ENCODE assay signal across 14 cellular contexts in the genomic region with DNA sequence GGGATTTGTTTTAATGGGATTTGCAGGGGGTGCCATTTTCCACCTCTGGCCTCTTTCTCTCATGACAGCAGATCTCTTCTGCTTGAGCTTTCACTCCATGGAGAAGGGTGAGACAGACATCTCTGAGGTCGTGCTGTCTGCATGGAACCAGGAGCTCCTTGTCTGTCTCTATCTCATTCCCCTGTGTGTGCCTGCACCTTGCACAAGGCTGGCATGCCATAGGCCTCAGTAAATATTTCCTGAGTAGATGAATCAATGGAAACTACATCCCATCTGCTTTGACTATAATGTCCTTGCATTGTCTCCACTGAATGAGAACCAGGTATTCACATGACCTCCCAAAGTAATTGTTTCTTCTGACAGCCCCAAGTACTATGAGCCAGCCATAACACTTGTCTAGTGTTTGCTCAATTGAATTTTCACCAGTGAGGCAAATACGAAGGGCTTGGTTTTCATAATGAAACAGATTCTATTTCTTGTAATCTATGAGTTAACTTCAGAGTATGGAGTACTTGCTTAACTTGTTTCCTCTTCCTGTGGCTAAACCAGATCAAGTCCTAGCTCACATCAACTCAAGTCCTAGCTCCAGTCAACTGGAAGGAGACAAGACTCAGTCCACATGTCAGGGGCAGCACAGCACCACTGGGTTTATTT. TPM values are rescaled to one million over a fixed set of nuclear protein-coding genes. Genes with fewer than 3 reads are reported as not detected.
DNase-seq lines count a peak whose midpoint lies in the region; ATAC-seq, FAIRE-seq and TF ChIP-seq lines count a peak whose summit lies in the region.
"Had no signal": no experiment of that assay in that cellular context is flagged by ENCODE, and none has a peak within 500 bp of the region (broad histone marks: within the 10 kb centered on the region; RNA-seq: fewer than 3 reads in every experiment).

No MANE protein-coding gene starts in this region.

- peak; percentile 80 to 97 for ATAC-seq in activated naive CD4-positive, alpha-beta T cell treated with anti-CD3 and anti-CD28 coated beads, Interleukin-2, amount 50 U/mL, for 72 hours
- ATAC-seq in stimulated activated naive CD8-positive, alpha-beta T cell treated with anti-CD3 and anti-CD28 coated beads, Interleukin-15, amount 100 ng/mL, for 72 hours, result peak; percentile 94
- ATAC-seq in GM21381 (IDR thresholded peaks at IDR 0.05; ENCODE audit: unreplicated experiment), result no peak
- ATAC-seq in GM19035 (IDR thresholded peaks at IDR 0.05; ENCODE audit: unreplicated experiment), result no peak
- ATAC-seq: GM23338 had no signal

- peak in 1 of 2 donors; percentile 2 for DNase-seq in activated naive CD4-positive, alpha-beta T cell treated with anti-CD3 and anti-CD28 coated beads, Interleukin-2, amount 50 U/mL, for 72 hours (ENCODE audit: low spot score in 2 of 2)
- DNase-seq in activated naive CD4-positive, alpha-beta T cell treated with anti-CD3 and anti-CD28 coated beads, Interleukin-2, amount 50 U/mL, for 16 hours, result no peak
- DNase-seq in NCI-H226 (peak; percentile 38), bronchial epithelial cell (ENCODE audit: low read depth) (no peak)
- no peak for DNase-seq in stimulated activated naive CD8-positive, alpha-beta T cell treated with anti-CD3 and anti-CD28 coated beads, Interleukin-15, amount 100 ng/mL, for 72 hours
- no peak for DNase-seq in activated effector memory CD4-positive, alpha-beta T cell treated with anti-CD3 and anti-CD28 coated beads, Interleukin-2, amount 50 U/mL, for 16 hours
- DNase-seq: activated naive CD4-positive, alpha-beta T cell treated with anti-CD3 and anti-CD28 coated beads for 36 hours; CD4-positive, alpha-beta memory T cell had no signal

- peaks cover 0 to 23% of the 10 kb centered on the region in 2 donors for H3K9me3 Mint-ChIP-seq in activated naive CD4-positive, alpha-beta T cell treated with anti-CD3 and anti-CD28 coated beads, Interleukin-2, amount 50 U/mL, for 72 hours
- H3K9me3 Mint-ChIP-seq in stimulated activated naive CD8-positive, alpha-beta T cell treated with anti-CD3 and anti-CD28 coated beads, Interleukin-15, amount 100 ng/mL, for 72 hours, result peaks cover 1 to 10% of the 10 kb centered on the region in 2 donors
- H3K9me3 Mint-ChIP-seq: activated naive CD4-positive, alpha-beta T cell treated with anti-CD3 and anti-CD28 coated beads for 36 hours had no signal

- FAIRE-seq in bronchial epithelial cell (lab: Jason Lieb, UNC), result peak; percentile 13
- FAIRE-seq: endothelial cell of umbilical vein, GM18507 had no signal

- H3K36me3 ChIP-seq in bronchial epithelial cell (ENCODE audit: control insufficient read depth, insufficient read depth, low read length), result no peaks in the 10 kb centered on the region

- peak overlapping the region in 1 of 2 donors; percentile 50 for H3K27ac Mint-ChIP-seq in activated naive CD4-positive, alpha-beta T cell treated with anti-CD3 and anti-CD28 coated beads, Interleukin-2, amount 50 U/mL, for 72 hours
- H3K27ac Mint-ChIP-seq in stimulated activated naive CD8-positive, alpha-beta T cell treated with anti-CD3 and anti-CD28 coated beads, Interleukin-15, amount 100 ng/mL, for 72 hours, result no peak overlapping the region
- H3K27ac Mint-ChIP-seq: activated naive CD4-positive, alpha-beta T cell treated with anti-CD3 and anti-CD28 coated beads for 36 hours; CD4-positive, alpha-beta memory T cell; GM23338 had no signal

- H3K4me1 Mint-ChIP-seq in stimulated activated naive CD8-positive, alpha-beta T cell treated with anti-CD3 and anti-CD28 coated beads, Interleukin-15, amount 100 ng/mL, for 72 hours, result peaks cover 10% of the 10 kb centered on the region
- H3K4me1 Mint-ChIP-seq: CD4-positive, alpha-beta memory T cell had no signal

- H3K27me3 Mint-ChIP-seq in stimulated activated naive CD8-positive, alpha-beta T cell treated with anti-CD3 and anti-CD28 coated beads, Interleukin-15, amount 100 ng/mL, for 72 hours, result peaks cover 30% of the 10 kb centered on the region

- H3K4me3 ChIP-seq in bronchial epithelial cell (ENCODE audit: low read depth, low read length), result no peak overlapping the region
- H3K4me3 ChIP-seq: GM23338 had no signal

- no peaks in the 10 kb centered on the region for H3K27me3 ChIP-seq in bronchial epithelial cell (ENCODE audit: control insufficient read depth, insufficient read depth, low read length)

- TF ChIP-seq CTCF in bronchial epithelial cell (IDR thresholded peaks at IDR 0.05; ENCODE audit: insufficient read depth, low read length, severe bottlenecking), result no peak

- peaks cover 3 to 12% of the 10 kb centered on the region in 2 donors for H3K36me3 Mint-ChIP-seq in activated naive CD4-positive, alpha-beta T cell treated with anti-CD3 and anti-CD28 coated beads, Interleukin-2, amount 50 U/mL, for 72 hours
- H3K36me3 Mint-ChIP-seq: CD4-positive, alpha-beta memory T cell had no signal

- H3K4me3 Mint-ChIP-seq in stimulated activated naive CD8-positive, alpha-beta T cell treated with anti-CD3 and anti-CD28 coated beads, Interleukin-15, amount 100 ng/mL, for 72 hours, result peak overlapping the region in 1 of 2 donors; percentile 39
- H3K4me3 Mint-ChIP-seq: activated naive CD4-positive, alpha-beta T cell treated with anti-CD3 and anti-CD28 coated beads for 36 hours; CD4-positive, alpha-beta memory T cell; GM23338 had no signal

RNA-seq across cellular contexts. Expression of a gene that starts 32.3 kb away (rescaled TPM):
- not detected for total RNA-seq in activated naive CD4-positive, alpha-beta T cell treated with anti-CD3 and anti-CD28 coated beads, Interleukin-2, amount 50 U/mL, for 72 hours
- not detected in 2 replicates for total RNA-seq in bronchial epithelial cell
- total RNA-seq: activated naive CD4-positive, alpha-beta T cell treated with anti-CD3 and anti-CD28 coated beads for 36 hours; endothelial cell of umbilical vein; lung microvascular endothelial cell had no signal

Comparison
In these comparisons a context has a peak if more than half of its experiments do, and no peak if none do; other contexts are left out.
1. ATAC-seq: peak in activated naive CD4-positive, alpha-beta T cell treated with anti-CD3 and anti-CD28 coated beads, Interleukin-2, amount 50 U/mL, for 72 hours (2 of 2) and stimulated activated naive CD8-positive, alpha-beta T cell treated with anti-CD3 and anti-CD28 coated beads, Interleukin-15, amount 100 ng/mL, for 72 hours (single experiment); none in GM21381 (single experiment) and GM19035 (single experiment).